ENCODE assay signal across 1 cellular context in the genomic region with DNA sequence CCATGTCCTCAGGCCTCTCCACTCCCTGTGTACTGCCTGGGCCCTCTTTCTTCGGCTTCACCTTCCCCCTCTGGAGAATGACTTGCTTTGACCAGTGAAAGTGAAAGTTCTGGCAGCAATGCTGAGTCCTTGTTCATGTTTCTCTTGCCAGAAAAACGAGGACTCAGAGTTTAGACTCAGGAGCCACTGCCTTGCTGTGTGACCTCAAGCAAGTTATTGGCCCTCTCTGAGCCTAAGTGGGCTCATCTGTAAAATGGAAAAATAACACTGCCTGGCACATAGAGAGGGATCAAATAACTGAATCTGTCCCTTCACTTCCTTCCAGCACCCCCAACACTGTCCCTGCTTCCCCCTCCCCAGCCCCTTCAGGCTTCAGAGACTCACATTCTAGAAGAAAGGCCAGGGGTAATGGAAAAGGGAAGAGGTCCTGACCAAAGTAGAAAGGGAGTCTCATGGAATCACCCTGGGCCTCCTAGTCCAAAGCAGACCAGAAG.
TF ChIP-seq lines count a peak whose summit lies in the region.

No MANE protein-coding gene starts in this region.

TF ChIP-seq in HepG2, 621 proteins besides CTCF, POLR2A, EP300 and RAD21:
- no peak for TF ChIP-seq TFDP1 (CRISPR knock-in tag; IDR thresholded peaks at IDR 0.05; ENCODE audit: borderline replicate concordance)
- TF ChIP-seq REPIN1 (CRISPR knock-in tag; IDR thresholded peaks at IDR 0.05; ENCODE audit: borderline replicate concordance, low read depth): no peak
- no peak for TF ChIP-seq ETV5 (CRISPR knock-in tag; IDR thresholded peaks at IDR 0.05; ENCODE audit: borderline replicate concordance)
- no peak for TF ChIP-seq RELA (CRISPR knock-in tag; IDR thresholded peaks at IDR 0.05)
- TF ChIP-seq NFRKB (IDR thresholded peaks at IDR 0.05): no peak
- no peak for TF ChIP-seq MTA1 (CRISPR knock-in tag; IDR thresholded peaks at IDR 0.05; ENCODE audit: borderline replicate concordance)
- TF ChIP-seq CC2D1A (CRISPR knock-in tag; IDR thresholded peaks at IDR 0.05): no peak
- TF ChIP-seq ZNF33B (CRISPR knock-in tag; IDR thresholded peaks at IDR 0.05): no peak
TF ChIP-seq in HepG2: peak in this region for 0.
